ENCODE assay signal across 17 cellular contexts in genomic region chr19:4578552-4579248, GRCh38. TPM values are rescaled to one million over a fixed set of nuclear protein-coding genes. Genes with fewer than 3 reads are reported as not detected.
"Had no signal": no experiment of that assay in that cellular context is flagged by ENCODE, and none has a peak within 500 bp of the region (broad histone marks: within the 10 kb centered on the region; RNA-seq: fewer than 3 reads in every experiment).

No MANE protein-coding gene starts in this region.

- H3K4me3 Mint-ChIP-seq: activated CD8-positive, alpha-beta T cell treated with anti-CD3 and anti-CD28 coated beads, Interleukin-2, amount 10 ng/mL, durations not matched to agents 7 days and 5 days; stimulated activated effector memory CD8-positive, alpha-beta T cell treated with anti-CD3 and anti-CD28 coated beads, Interleukin-12 subunit alpha, Interleukin-12 subunit beta, amount 100 ng/mL, for 72 hours had no signal

- H3K9me3 ChIP-seq: esophagus muscularis mucosa, left lung, mucosa of descending colon, ovary, thoracic aorta had no signal

- H3K27me3 ChIP-seq: ovary had no signal

- H3K9me3 Mint-ChIP-seq: activated naive CD4-positive, alpha-beta T cell treated with anti-CD3 and anti-CD28 coated beads, Interleukin-2, amount 50 U/mL, for 72 hours; stimulated activated effector memory CD8-positive, alpha-beta T cell treated with anti-CD3 and anti-CD28 coated beads, Interleukin-12 subunit alpha, Interleukin-12 subunit beta, amount 100 ng/mL, for 72 hours had no signal

- H3K4me3 ChIP-seq: coronary artery, esophagus muscularis mucosa, left lung, mucosa of descending colon, ovary, thoracic aorta had no signal

- DNase-seq: activated CD4-positive, alpha-beta T cell treated with anti-CD3 and anti-CD28 coated beads for 4 hours; activated CD8-positive, alpha-beta memory T cell treated with anti-CD3 and anti-CD28 coated beads, Interleukin-2, amount 50 U/mL, for 4 hours; activated CD8-positive, alpha-beta T cell treated with anti-CD3 and anti-CD28 coated beads, Interleukin-2, amount 10 ng/mL, durations not matched to agents 7 days and 5 days; activated gamma-delta T cell; activated T-cell treated with anti-CD3 and anti-CD28 coated beads, Interleukin-2, amount 50 U/mL, for 48 hours; hippocampal formation; left lung; mammary epithelial cell; mucosa of descending colon; naive thymus-derived CD4-positive, alpha-beta T cell; ovary; T-helper 2 cell had no signal

- H3K27ac ChIP-seq: coronary artery, esophagus muscularis mucosa, left lung, ovary, thoracic aorta had no signal

- H3K27ac Mint-ChIP-seq: activated CD8-positive, alpha-beta T cell treated with anti-CD3 and anti-CD28 coated beads, Interleukin-2, amount 10 ng/mL, durations not matched to agents 7 days and 5 days; activated naive CD4-positive, alpha-beta T cell treated with anti-CD3 and anti-CD28 coated beads, Interleukin-2, amount 50 U/mL, for 72 hours; stimulated activated effector memory CD8-positive, alpha-beta T cell treated with anti-CD3 and anti-CD28 coated beads, Interleukin-12 subunit alpha, Interleukin-12 subunit beta, amount 100 ng/mL, for 72 hours had no signal

- ATAC-seq: activated CD8-positive, alpha-beta T cell treated with anti-CD3 and anti-CD28 coated beads, Interleukin-2, amount 10 ng/mL, durations not matched to agents 7 days and 5 days; activated naive CD4-positive, alpha-beta T cell treated with anti-CD3 and anti-CD28 coated beads, Interleukin-2, amount 50 U/mL, for 72 hours; left lung; mucosa of descending colon; naive thymus-derived CD4-positive, alpha-beta T cell had no signal

- H3K36me3 ChIP-seq: esophagus muscularis mucosa, left lung, ovary, thoracic aorta had no signal

RNA-seq across cellular contexts. Expression of gene SEMA6B, which starts 19.2 kb away (rescaled TPM):
- total RNA-seq: activated CD8-positive, alpha-beta T cell treated with anti-CD3 and anti-CD28 coated beads, Interleukin-2, amount 10 ng/mL, durations not matched to agents 7 days and 5 days; activated naive CD4-positive, alpha-beta T cell treated with anti-CD3 and anti-CD28 coated beads, Interleukin-2, amount 50 U/mL, for 72 hours had no signal

RNA-seq across cellular contexts. Expression of gene LRG1, which starts 38.9 kb away (rescaled TPM):
- total RNA-seq: activated CD8-positive, alpha-beta T cell treated with anti-CD3 and anti-CD28 coated beads, Interleukin-2, amount 10 ng/mL, durations not matched to agents 7 days and 5 days; mammary epithelial cell had no signal

RNA-seq across cellular contexts. Expression of gene PLIN5, which starts 43.7 kb away (rescaled TPM):
- total RNA-seq: activated CD8-positive, alpha-beta T cell treated with anti-CD3 and anti-CD28 coated beads, Interleukin-2, amount 10 ng/mL, durations not matched to agents 7 days and 5 days had no signal
